ENCODE assay signal across 16 cellular contexts in the genomic region with DNA sequence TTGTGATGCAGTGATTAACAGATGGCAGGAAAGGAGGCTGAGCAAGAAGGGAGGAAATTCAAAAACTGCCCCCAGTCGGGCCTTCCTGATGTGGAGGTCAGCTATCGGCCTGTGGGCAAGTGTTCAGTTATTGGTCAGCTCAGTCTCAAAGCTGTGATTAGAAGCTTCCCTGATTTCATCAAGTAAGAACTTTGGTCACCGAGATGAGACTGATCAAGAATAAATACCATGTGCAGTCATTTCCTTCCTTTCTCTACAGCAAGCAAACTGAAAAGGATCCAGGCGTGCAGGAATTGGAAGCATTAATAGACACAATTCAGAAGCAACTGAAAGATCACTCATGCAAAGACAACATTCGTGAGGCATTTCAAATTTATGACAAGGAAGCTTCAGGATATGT.
"Had no signal": no experiment of that assay in that cellular context is flagged by ENCODE, and none has a peak within 500 bp of the region (broad histone marks: within the 10 kb centered on the region; RNA-seq: fewer than 3 reads in every experiment).

No MANE protein-coding gene starts in this region.

- H3K4me3 ChIP-seq: lower lobe of right lung, right lobe of liver had no signal

- H3K9me3 ChIP-seq: lower lobe of right lung, neutrophil, right lobe of liver had no signal

- H3K27ac ChIP-seq: lower lobe of right lung, neutrophil, right lobe of liver had no signal

- H3K27me3 ChIP-seq: neutrophil, right lobe of liver had no signal

- DNase-seq: activated CD4-positive, alpha-beta T cell treated with anti-CD3 and anti-CD28 coated beads, Interleukin-2, amount 10 ng/mL, durations not matched to agents 7 days and 5 days; activated naive CD4-positive, alpha-beta T cell treated with anti-CD3 and anti-CD28 coated beads for 36 hours; activated T-cell treated with anti-CD3 and anti-CD28 coated beads for 4 hours; cortex of kidney; effector memory CD8-positive, alpha-beta T cell; hypothalamus; kidney glomerular epithelial cell; lower lobe of right lung; naive B cell; right lobe of liver; stimulated activated CD4-positive, alpha-beta T cell treated with anti-CD3 and anti-CD28 coated beads, Interleukin-1b, Interleukin-23, amount 100 ng/mL, for 48 hours; stimulated activated naive CD4-positive, alpha-beta T cell; substantia nigra; SW 1271; trophoblast cell had no signal

- H3K36me3 ChIP-seq: lower lobe of right lung, neutrophil, right lobe of liver had no signal
